ENCODE assay signal across 28 cellular contexts in the genomic region with DNA sequence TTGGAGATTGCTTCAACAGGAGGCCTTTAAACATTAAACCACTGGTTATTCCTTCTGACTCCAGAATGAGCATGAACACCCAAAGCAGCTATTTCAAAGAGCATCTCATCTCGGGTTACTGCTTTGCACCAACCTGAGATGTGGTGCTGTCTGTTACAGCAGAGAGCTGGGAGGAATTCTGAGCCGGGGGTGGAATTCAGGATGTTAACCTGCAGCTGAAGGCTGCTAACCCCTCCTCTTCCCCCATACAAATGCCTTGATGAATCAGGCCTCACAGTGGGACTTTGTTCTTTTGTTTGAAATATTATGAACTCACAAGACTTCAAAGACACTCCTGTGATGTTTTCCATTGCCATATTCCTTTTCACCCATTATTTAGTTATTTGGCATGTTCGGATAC.
DNase-seq lines count a peak whose midpoint lies in the region; ATAC-seq and TF ChIP-seq lines count a peak whose summit lies in the region.
"Had no signal": no experiment of that assay in that cellular context is flagged by ENCODE, and none has a peak within 500 bp of the region (broad histone marks: within the 10 kb centered on the region; RNA-seq: fewer than 3 reads in every experiment).

No MANE protein-coding gene starts in this region.

- ATAC-seq in activated T-helper 17 cell treated with anti-CD3 and anti-CD28 coated beads, Interleukin-2, amount 50 U/mL, for 72 hours (replicated peaks), result no peak
- ATAC-seq: GM12878; lower lobe of right lung; sciatic nerve; stimulated activated naive B cell treated with anti-CD40 and anti-IgM and Interleukin-4, amounts not matched to agents 10 μg/mL and 1 μg/mL and 100 μg/mL, for 72 hours had no signal

- H3K79me2 ChIP-seq in osteoblast (ENCODE audit: insufficient read depth, low read length), result no peaks in the 10 kb centered on the region

- no peak overlapping the region for H3K18ac ChIP-seq in neuronal stem cell (ENCODE audit: low read length)

- no peak overlapping the region for H3K27ac Mint-ChIP-seq in activated T-helper 17 cell treated with anti-CD3 and anti-CD28 coated beads, Interleukin-2, amount 50 U/mL, for 72 hours
- H3K27ac Mint-ChIP-seq: activated CD4-positive, alpha-beta memory T cell treated with anti-CD3 and anti-CD28 coated beads, Interleukin-2, amount 10 ng/mL, durations not matched to agents 7 days and 5 days; activated naive CD8-positive, alpha-beta T cell; CD14-positive monocyte; stimulated activated naive B cell treated with anti-CD40 and anti-IgM and Interleukin-4, amounts not matched to agents 10 μg/mL and 1 μg/mL and 100 μg/mL, for 72 hours; T-helper 1 cell treated with Interleukin-12 subunit alpha and Interleukin-12 subunit beta and Interleukin-4 antibody, amounts not matched to agents 30 μg/mL and 1 μg/mL, for 36 hours had no signal

- peaks cover 40% of the 10 kb centered on the region for H3K4me1 ChIP-seq in HUES48 (ENCODE audit: control insufficient read depth, insufficient read depth, low read length)
- H3K4me1 ChIP-seq in neuronal stem cell (ENCODE audit: control insufficient read depth in 2 of 2, insufficient read depth in 1 of 2, low read depth in 1 of 2, low read length in 2 of 2), result peaks cover 0 to 14% of the 10 kb centered on the region in 2 donors
- H3K4me1 ChIP-seq in osteoblast (ENCODE audit: insufficient read depth, low read length), result no peaks in the 10 kb centered on the region
- H3K4me1 ChIP-seq: colonic mucosa, lower lobe of right lung, suprapubic skin, uterus had no signal

- no peak overlapping the region for H2BK15ac ChIP-seq in neuronal stem cell (ENCODE audit: low read length)

- H3K27me3 ChIP-seq in HUES48 (ENCODE audit: control insufficient read depth, insufficient read depth, low read length) (no peaks in the 10 kb centered on the region), neuronal stem cell (ENCODE audit: control insufficient read depth in 3 of 3, insufficient read depth in 3 of 3, low read depth in 1 of 3, low read length in 3 of 3) (no peaks in the 10 kb centered on the region), osteoblast (ENCODE audit: insufficient read depth, low read length) (no peaks in the 10 kb centered on the region)
- H3K27me3 ChIP-seq: colonic mucosa, suprapubic skin, uterus had no signal

- no peaks in the 10 kb centered on the region for H3K79me1 ChIP-seq in neuronal stem cell (ENCODE audit: low read depth, low read length)

- H3K9me3 Mint-ChIP-seq in activated T-helper 17 cell treated with anti-CD3 and anti-CD28 coated beads, Interleukin-2, amount 50 U/mL, for 72 hours, result peaks cover 4% of the 10 kb centered on the region
- H3K9me3 Mint-ChIP-seq: T-helper 1 cell treated with Interleukin-12 subunit alpha and Interleukin-12 subunit beta and Interleukin-4 antibody, amounts not matched to agents 30 μg/mL and 1 μg/mL, for 36 hours had no signal

- no peak for TF ChIP-seq CTCF in osteoblast (IDR thresholded peaks at IDR 0.05; ENCODE audit: extremely low read depth, low read depth, low read length)

- H3K4me2 ChIP-seq in neuronal stem cell (ENCODE audit: insufficient read depth, low read length, poor library complexity, severe bottlenecking), result no peak overlapping the region
- H3K4me2 ChIP-seq in osteoblast (ENCODE audit: insufficient read depth, low read length), result no peak overlapping the region

- H3K36me3 ChIP-seq in HUES48 (ENCODE audit: control insufficient read depth, insufficient read depth, low read length) (no peaks in the 10 kb centered on the region), neuronal stem cell (replicated peaks in 1 of 2; ENCODE audit: control insufficient read depth in 2 of 2, insufficient read depth in 2 of 2, low read length in 2 of 2) (no peaks in the 10 kb centered on the region), osteoblast (ENCODE audit: insufficient read depth, low read length) (no peaks in the 10 kb centered on the region)
- H3K36me3 ChIP-seq: colonic mucosa, lower lobe of right lung, suprapubic skin, uterus had no signal

- no peak overlapping the region for H2AK5ac ChIP-seq in neuronal stem cell (ENCODE audit: low read depth, low read length)

- no peak overlapping the region for H3K23ac ChIP-seq in neuronal stem cell (ENCODE audit: low read depth, low read length, poor library complexity)

- DNase-seq in NCI-H82 treated with DMSO at 0.1 percent for 48 hours (lab: John Stamatoyannopoulos, UW; ENCODE audit: unreplicated experiment) (peak; percentile 12), iPS DF 19.7 (ENCODE audit: low read depth, low spot score) (peak; percentile 63), neuronal stem cell (ENCODE audit: low spot score) (no peak), NCI-H345 treated with DMSO at 0.1 percent for 48 hours (lab: John Stamatoyannopoulos, UW; ENCODE audit: unreplicated experiment) (no peak), osteoblast (ENCODE audit: insufficient read length, low spot score, missing footprints) (no peak)
- DNase-seq: activated CD4-positive, alpha-beta memory T cell treated with anti-CD3 and anti-CD28 coated beads, Interleukin-2, amount 10 ng/mL, durations not matched to agents 7 days and 5 days; activated CD4-positive, CD25-positive, alpha-beta regulatory T cell treated with anti-CD3 and anti-CD28 coated beads, Interleukin-2, amount 50 U/mL, for 72 hours; Calu3; colonic mucosa; effector memory CD4-positive, alpha-beta T cell; foreskin fibroblast; lower lobe of right lung; NCI-H1048; NCI-H1694; NCI-H748 treated with DMSO at 0.1 percent for 48 hours; stimulated activated CD4-positive, alpha-beta T cell treated with anti-CD3 and anti-CD28 coated beads, Interleukin-4, amount 100 ng/mL, for 4 hours; stimulated activated naive B cell treated with anti-CD40 and anti-IgM and Interleukin-4, amounts not matched to agents 10 μg/mL and 1 μg/mL and 100 μg/mL, for 72 hours; uterus had no signal

- no peak overlapping the region for H3K14ac ChIP-seq in neuronal stem cell (ENCODE audit: low read length)

- peak overlapping the region; percentile 62 for H3K27ac ChIP-seq in HUES48 (ENCODE audit: low read depth, low read length)
- H3K27ac ChIP-seq in neuronal stem cell (replicated peaks; ENCODE audit: low read length), result peak overlapping the region; percentile 34
- H3K27ac ChIP-seq in osteoblast (ENCODE audit: low read depth, low read length), result no peak overlapping the region
- H3K27ac ChIP-seq: colonic mucosa, HL-60, lower lobe of right lung, SK-N-MC, suprapubic skin, uterus had no signal

- H4K91ac ChIP-seq in neuronal stem cell (ENCODE audit: low read depth, low read length, poor library complexity), result no peak overlapping the region

- no peaks in the 10 kb centered on the region for H4K20me1 ChIP-seq in osteoblast (ENCODE audit: insufficient read depth, low read length)

- no peaks in the 10 kb centered on the region for H3K9me3 ChIP-seq in HUES48 (ENCODE audit: control insufficient read depth, insufficient read depth, low read length)
- H3K9me3 ChIP-seq in neuronal stem cell (replicated peaks in 1 of 2; ENCODE audit: control insufficient read depth in 2 of 2, insufficient read depth in 1 of 2, low read depth in 1 of 2, low read length in 2 of 2), result no peaks in the 10 kb centered on the region
- no peaks in the 10 kb centered on the region for H3K9me3 ChIP-seq in osteoblast (ENCODE audit: low read depth, low read length)
- H3K9me3 ChIP-seq: colonic mucosa, lower lobe of right lung, uterus had no signal

- H3K4me1 Mint-ChIP-seq in activated T-helper 17 cell treated with anti-CD3 and anti-CD28 coated beads, Interleukin-2, amount 50 U/mL, for 72 hours, result no peaks in the 10 kb centered on the region
- H3K4me1 Mint-ChIP-seq: activated CD4-positive, alpha-beta memory T cell treated with anti-CD3 and anti-CD28 coated beads, Interleukin-2, amount 10 ng/mL, durations not matched to agents 7 days and 5 days; CD14-positive monocyte; stimulated activated naive B cell treated with anti-CD40 and anti-IgM and Interleukin-4, amounts not matched to agents 10 μg/mL and 1 μg/mL and 100 μg/mL, for 72 hours had no signal

- WGBS in neuronal stem cell (ENCODE audit: extremely low coverage in 2 of 2, insufficient read length in 2 of 2, insufficient replicate concordance in 1 of 2), 2 donors, result no CpG with 5 or more reads among the region's 3 CpGs

- H2AFZ ChIP-seq in neuronal stem cell (ENCODE audit: low read length), result no peak overlapping the region
- no peak overlapping the region for H2AFZ ChIP-seq in osteoblast (ENCODE audit: low read length)

- H3K27me3 Mint-ChIP-seq in activated T-helper 17 cell treated with anti-CD3 and anti-CD28 coated beads, Interleukin-2, amount 50 U/mL, for 72 hours, result peaks cover 4% of the 10 kb centered on the region
- H3K27me3 Mint-ChIP-seq: activated CD4-positive, alpha-beta memory T cell treated with anti-CD3 and anti-CD28 coated beads, Interleukin-2, amount 10 ng/mL, durations not matched to agents 7 days and 5 days had no signal

- no peaks in the 10 kb centered on the region for H3K36me3 Mint-ChIP-seq in activated T-helper 17 cell treated with anti-CD3 and anti-CD28 coated beads, Interleukin-2, amount 50 U/mL, for 72 hours (ENCODE audit: low read depth)
- H3K36me3 Mint-ChIP-seq: activated naive CD8-positive, alpha-beta T cell; CD14-positive monocyte; stimulated activated naive B cell treated with anti-CD40 and anti-IgM and Interleukin-4, amounts not matched to agents 10 μg/mL and 1 μg/mL and 100 μg/mL, for 72 hours had no signal

- no peak overlapping the region for H2BK5ac ChIP-seq in neuronal stem cell (ENCODE audit: low read length)

- H3K4me3 ChIP-seq in HUES48 (ENCODE audit: low read depth, low read length) (no peak overlapping the region), neuronal stem cell (ENCODE audit: low read length in 2 of 2) (no peak overlapping the region), osteoblast (ENCODE audit: insufficient read depth, low read length) (no peak overlapping the region)
- H3K4me3 ChIP-seq: colonic mucosa, GM12878, lower lobe of right lung, SK-N-MC, suprapubic skin, uterus had no signal

- no peak overlapping the region for H2BK12ac ChIP-seq in neuronal stem cell (ENCODE audit: low read length)

- H3K4ac ChIP-seq in neuronal stem cell (ENCODE audit: low read length), result no peak overlapping the region

- no peak overlapping the region for H4K8ac ChIP-seq in neuronal stem cell (ENCODE audit: low read depth, low read length)

- no peak overlapping the region for H3K4me3 Mint-ChIP-seq in activated T-helper 17 cell treated with anti-CD3 and anti-CD28 coated beads, Interleukin-2, amount 50 U/mL, for 72 hours
- H3K4me3 Mint-ChIP-seq: activated CD4-positive, alpha-beta memory T cell treated with anti-CD3 and anti-CD28 coated beads, Interleukin-2, amount 10 ng/mL, durations not matched to agents 7 days and 5 days; activated naive CD8-positive, alpha-beta T cell; CD14-positive monocyte; stimulated activated naive B cell treated with anti-CD40 and anti-IgM and Interleukin-4, amounts not matched to agents 10 μg/mL and 1 μg/mL and 100 μg/mL, for 72 hours; T-helper 1 cell treated with Interleukin-12 subunit alpha and Interleukin-12 subunit beta and Interleukin-4 antibody, amounts not matched to agents 30 μg/mL and 1 μg/mL, for 36 hours had no signal

- H3K9ac ChIP-seq in HUES48 (ENCODE audit: low read depth, low read length), result no peak overlapping the region
- no peak overlapping the region for H3K9ac ChIP-seq in neuronal stem cell (ENCODE audit: low read depth, low read length, poor library complexity)

- H2BK120ac ChIP-seq in neuronal stem cell (ENCODE audit: low read depth, low read length), result no peak overlapping the region

Comparison
In these comparisons a context has a peak if more than half of its experiments do, and no peak if none do; other contexts are left out.
1. DNase-seq: peak in NCI-H82 treated with DMSO at 0.1 percent for 48 hours (single experiment) and iPS DF 19.7 (single experiment); none in neuronal stem cell (single experiment), NCI-H345 treated with DMSO at 0.1 percent for 48 hours (single experiment) and osteoblast (single experiment).